ENCODE assay signal across 8 cellular contexts in genomic region chr16:67528222-67528869, GRCh38. TPM values are rescaled to one million over a fixed set of nuclear protein-coding genes. Genes with fewer than 3 reads are reported as not detected.
DNase-seq lines count a peak whose midpoint lies in the region; ATAC-seq, FAIRE-seq and TF ChIP-seq lines count a peak whose summit lies in the region.

Gene RIPOR1 (plus strand): TSS chr16:67528829. CDS start chr16:67538447, 9,618 bp downstream.

- no peaks in the 10 kb centered on the region for H3K79me1 ChIP-seq in H1 (ENCODE audit: low read depth, low read length)

- peaks cover 16% of the 10 kb centered on the region; the same call in 1 of the 2 replicates for H3K23me2 ChIP-seq in H1 (ENCODE audit: low read depth, low read length)

- peaks cover 4 to 18% of the 10 kb centered on the region in 2 experiments for H4K20me1 ChIP-seq in H1 (replicated peaks in 1 of 2; ENCODE audit: control insufficient read depth in 1 of 2, insufficient read depth in 2 of 2, low read length in 2 of 2)

- no peak within 1 kb of the TSS for H3K27ac ChIP-seq in HUES48 (ENCODE audit: low read depth, low read length)
- H3K27ac ChIP-seq in H1 (ENCODE audit: low read depth, low read length) = no peak within 1 kb of the TSS

- H2AFZ ChIP-seq in H1 (ENCODE audit: low read length) = peak within 1 kb of the TSS; percentile 6; the same call in 1 of the 2 replicates

- peaks cover 97% of the 10 kb centered on the region for H3K27me3 ChIP-seq in HUES48 (ENCODE audit: control insufficient read depth, insufficient read depth, low read length)
- peaks cover 58 to 99% (median 91%) of the 10 kb centered on the region in 4 experiments for H3K27me3 ChIP-seq in H1 (replicated peaks in 1 of 4; ENCODE audit: control insufficient read depth in 3 of 4, extremely low read depth in 1 of 4, insufficient read depth in 3 of 4, low read length in 3 of 4)

- TF ChIP-seq CTCF in H1 (IDR thresholded peaks at IDR 0.05; ENCODE audit: control extremely low read depth in 1 of 3, insufficient read depth in 1 of 3, low read depth in 1 of 3, low read length in 3 of 3) = no peak

- H2AK5ac ChIP-seq in H1 (ENCODE audit: low read depth, low read length) = 0 out of 2 replicates have a peak within 1 kb of the TSS, but pooled peaks have one; percentile 48

- no peak within 1 kb of the TSS for H3K4ac ChIP-seq in H1 (replicated peaks; ENCODE audit: insufficient read length, low read depth, low read length)

- H2BK12ac ChIP-seq in H1 (ENCODE audit: low read depth, low read length) = peak within 1 kb of the TSS; percentile 39; the same call in 1 of the 2 replicates

- H2BK15ac ChIP-seq in H1 (ENCODE audit: low read length) = 0 out of 2 replicates have a peak within 1 kb of the TSS, but pooled peaks have one; percentile 53

- CTCF ChIA-PET in H1 (lab: Charles Lee; ENCODE audit: partially characterized antibody) = interaction anchor here (0.6 to 2.9 kb wide), 9 partner anchors 12 to 287 kb away, joined by 3 to 12 read pairs (median 4); partner anchors contain the start of genes ACD and CARMIL2

- DNase-seq in EL = peak; percentile 53
- DNase-seq in activated CD4-positive, alpha-beta T cell treated with anti-CD3 and anti-CD28 coated beads, Interleukin-2, amount 50 U/mL, for 1 hour = peak; percentile 44
- peak in 1 of 2 experiments; percentile 67 for DNase-seq in H1 (ENCODE audit: low read depth in 1 of 2, low spot score in 2 of 2)
- peak; percentile 38 for DNase-seq in medulla oblongata (ENCODE audit: extremely low spot score)
- DNase-seq in stimulated activated naive CD8-positive, alpha-beta T cell treated with anti-CD3 and anti-CD28 coated beads, Interleukin-15, Interleukin-2, amounts not matched to agents 100 U/mL and 50 U/mL, for 24 hours = peak; percentile 64
- no peak for DNase-seq in cortex of kidney (lab: John Stamatoyannopoulos, UW)

- no peak within 1 kb of the TSS for H3K23ac ChIP-seq in H1 (ENCODE audit: insufficient read length)

- FAIRE-seq in H1 (lab: Jason Lieb, UNC) = no peak

- peak within 1 kb of the TSS; percentile 85 to 92 for H3K4me2 ChIP-seq in H1 (ENCODE audit: insufficient read depth in 1 of 2, low read depth in 2 of 2, low read length in 2 of 2)

- peak within 1 kb of the TSS; percentile 5; the same call in 1 of the 2 replicates for H2BK20ac ChIP-seq in H1 (ENCODE audit: low read length)

- H3K9me3 ChIP-seq in HUES48 (ENCODE audit: control insufficient read depth, insufficient read depth, low read length) = no peaks in the 10 kb centered on the region
- H3K9me3 ChIP-seq in H1 (ENCODE audit: insufficient read depth in 2 of 2, low read depth in 1 of 2, low read length in 1 of 2) = no peaks in the 10 kb centered on the region

- no peaks in the 10 kb centered on the region for H3K79me2 ChIP-seq in H1 (ENCODE audit: control insufficient read depth in 1 of 2, insufficient read depth in 2 of 2, low read length in 2 of 2)

- peak within 1 kb of the TSS; percentile 56 for H4K91ac ChIP-seq in H1 (replicated peaks; ENCODE audit: insufficient read length, low read length)

- POLR2A ChIA-PET in H1 (lab: Charles Lee; ENCODE audit: partially characterized antibody) = interaction anchor here (1.5 to 3.0 kb wide), 5 partner anchors 11 to 120 kb away, joined by 4 to 14 read pairs (median 5); no protein-coding TSS in a partner anchor

- peak within 1 kb of the TSS; percentile 78 for H3K18ac ChIP-seq in H1 (ENCODE audit: extremely low read depth, low read length)

- no peak for TF ChIP-seq EP300 in H1 (IDR thresholded peaks at IDR 0.05; ENCODE audit: borderline replicate concordance in 1 of 2, low read depth in 2 of 2, low read length in 2 of 2)

- no peak within 1 kb of the TSS for H4K5ac ChIP-seq in H1 (ENCODE audit: insufficient read length, low read depth, low read length)

- no peak within 1 kb of the TSS for H3K56ac ChIP-seq in H1 (replicated peaks; ENCODE audit: insufficient read length, low read depth, low read length)

- H3K14ac ChIP-seq in H1 (ENCODE audit: insufficient read length) = no peak within 1 kb of the TSS

- no peak for TF ChIP-seq RAD21 in H1 (IDR thresholded peaks at IDR 0.05 in 1 of 2, conservative IDR thresholded peaks at IDR 0.05 in 1 of 2; ENCODE audit: low read depth in 2 of 2, low read length in 2 of 2)

- H2BK120ac ChIP-seq in H1 (replicated peaks; ENCODE audit: low read depth, low read length) = no peak within 1 kb of the TSS

- ATAC-seq in stimulated activated naive CD8-positive, alpha-beta T cell treated with anti-CD3 and anti-CD28 coated beads, Interleukin-15, Interleukin-2, amounts not matched to agents 100 U/mL and 50 U/mL, for 24 hours = peak; percentile 47
- no peak for ATAC-seq in HG02970 (IDR thresholded peaks at IDR 0.05; ENCODE audit: low FRiP score, unreplicated experiment)

- H3K4me3 ChIP-seq in HUES48 (ENCODE audit: low read depth, low read length) (peak within 1 kb of the TSS; percentile 54), H1 (ENCODE audit: extremely low read depth in 1 of 4, insufficient read depth in 2 of 4, low read depth in 3 of 4, low read length in 4 of 4) (peak within 1 kb of the TSS; percentile 32 to 68 (median 48))

- H3K9ac ChIP-seq in HUES48 (ENCODE audit: low read depth, low read length) (peak within 1 kb of the TSS; percentile 57), H1 (replicated peaks in 1 of 4; ENCODE audit: extremely low read depth in 1 of 4, low read depth in 3 of 4, low read length in 3 of 4) (no peak within 1 kb of the TSS; a peak in 1 of 7 replicates)

- TF ChIP-seq POLR2A in H1 (IDR thresholded peaks at IDR 0.05; ENCODE audit: control extremely low read depth in 1 of 2, low read depth in 2 of 2, low read length in 2 of 2) = no peak

- WGBS in H1 (ENCODE audit: extremely low coverage in 1 of 2, insufficient coverage in 1 of 2, insufficient read length in 1 of 2, insufficient replicate concordance in 2 of 2, low coverage in 1 of 2, low lambda C conversion rate in 2 of 2, missing lambda C conversion rate in 1 of 2), 2 experiments = 28% methylated on average over 23 of the region's 45 CpGs; no CpG with 5 or more reads in 1 of the 2 experiments

- H3K4me1 ChIP-seq in HUES48 (ENCODE audit: control insufficient read depth, insufficient read depth, low read length) (peaks cover 6% of the 10 kb centered on the region), H1 (replicated peaks in 1 of 4; ENCODE audit: control insufficient read depth in 3 of 4, insufficient read depth in 4 of 4, low read length in 3 of 4) (peaks cover 0 to 12% (median 8%) of the 10 kb centered on the region in 4 experiments; a peak in 6 of 7 replicates)

- H4K8ac ChIP-seq in H1 (ENCODE audit: extremely low read depth, insufficient read depth, low read length) = peak within 1 kb of the TSS; percentile 72

- no peaks in the 10 kb centered on the region for H3K36me3 ChIP-seq in HUES48 (ENCODE audit: control insufficient read depth, insufficient read depth, low read length)
- H3K36me3 ChIP-seq in H1 (ENCODE audit: control insufficient read depth in 2 of 4, insufficient read depth in 4 of 4, low read length in 3 of 4) = no peaks in the 10 kb centered on the region

- no peak within 1 kb of the TSS for H2BK5ac ChIP-seq in H1 (ENCODE audit: low read depth, low read length)

TF ChIP-seq in H1, 55 proteins besides CTCF, POLR2A, EP300 and RAD21:
- TF ChIP-seq CHD2 (IDR thresholded peaks at IDR 0.05; ENCODE audit: low read length) (no peak), TBP (IDR thresholded peaks at IDR 0.05; ENCODE audit: low read depth, low read length) (peak; percentile 33; the same call in 1 of the 2 replicates), RBBP5 (IDR thresholded peaks at IDR 0.05; ENCODE audit: borderline replicate concordance, low read depth, low read length) (no peak; the same call in 1 of the 2 replicates), TAF1 (IDR thresholded peaks at IDR 0.05; ENCODE audit: low read depth, low read length) (peak; percentile 49; the same call in 1 of the 2 replicates)
TF ChIP-seq in H1: peak in this region for 2.

RNA-seq across cellular contexts. Expression of gene RIPOR1, which starts in this region (rescaled TPM):
- total RNA-seq in H1 (2021; fragmentation: NEBNext Ultra II Directional; extraction: Animal tissue kit (Norgen Biotek cat#: 25700)) = 8.0 and 10.1 TPM in 2 replicates
- 2.7 and 4.4 TPM in 2 replicates for polyA plus RNA-seq in H1 (2011; rRNA removed)
- polyA plus RNA-seq in H1 (2011; cell fraction: cytosol; rRNA removed) = 1.8 TPM
- polyA plus RNA-seq in H1 (2011; cell fraction: nucleus; rRNA removed) = 9.7 TPM
- polyA plus RNA-seq in H1 (2012, experiment 1 of 2) = 6.4 to 11.6 TPM (median 10.3 TPM) in 4 replicates
- polyA plus RNA-seq in H1 (2012, experiment 2 of 2) = 6.5 TPM
- 9.2 TPM for polyA plus RNA-seq in H1 (2013, experiment 1 of 2)
- polyA plus RNA-seq in H1 (2013, experiment 2 of 2) = 8.0 TPM
- polyA minus RNA-seq in H1 (2011; rRNA and poly(A)+ RNA removed) = 2.2 and 2.7 TPM in 2 replicates
- polyA minus RNA-seq in H1 (2011; cell fraction: cytosol; rRNA and poly(A)+ RNA removed) = 7.9 TPM
- polyA minus RNA-seq in H1 (2011; cell fraction: nucleus; rRNA and poly(A)+ RNA removed) = 8.0 TPM
